Comparison of ENCODE assay signal across 26 cellular contexts in the genomic region with DNA sequence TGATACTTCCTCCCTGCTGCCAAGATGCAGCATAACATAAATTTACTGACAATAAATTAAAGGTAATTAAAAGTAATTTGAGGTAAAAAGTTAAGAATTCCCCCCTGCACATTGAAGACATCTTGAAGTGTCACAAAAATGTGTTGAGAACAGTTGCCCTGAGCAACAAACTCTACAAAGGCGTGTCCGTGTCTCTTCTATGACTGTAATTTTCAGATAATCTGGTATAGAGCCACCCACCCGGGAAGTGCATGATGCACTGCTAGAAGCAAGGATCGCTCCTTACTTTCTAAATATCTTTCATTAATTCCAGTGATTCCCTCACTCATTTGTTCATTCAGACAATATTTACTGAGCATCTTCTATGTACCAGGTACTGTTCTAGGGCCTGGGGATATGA. TPM values are rescaled to one million over a fixed set of nuclear protein-coding genes. Genes with fewer than 3 reads are reported as not detected.
"Had no signal": no experiment of that assay in that cellular context is flagged by ENCODE, and none has a peak within 500 bp of the region (broad histone marks: within the 10 kb centered on the region; RNA-seq: fewer than 3 reads in every experiment).

No MANE protein-coding gene starts in this region.

- H3K27ac ChIP-seq: colonic mucosa, epithelial cell of prostate, esophagus muscularis mucosa, gastrocnemius medialis, heart right ventricle, left lung, lower lobe of right lung had no signal

- ATAC-seq: effector memory CD8-positive, alpha-beta T cell; gastrocnemius medialis; heart right ventricle; left cardiac atrium; left lung; left ventricle myocardium superior; lower lobe of right lung; mucosa of descending colon had no signal

- H3K9me3 ChIP-seq: colonic mucosa, esophagus muscularis mucosa, gastrocnemius medialis, heart right ventricle, left lung, lower lobe of right lung, mucosa of descending colon had no signal

- FAIRE-seq: endometrium, islet of Langerhans, keratinocyte had no signal

- H3K27me3 ChIP-seq: colonic mucosa, esophagus muscularis mucosa, gastrocnemius medialis, heart right ventricle, left lung had no signal

- DNase-seq: colonic mucosa; cortex of kidney; effector CD8-positive, alpha-beta T cell; effector memory CD8-positive, alpha-beta T cell; endodermal cell; foreskin fibroblast; foreskin melanocyte; gastrocnemius medialis; heart right ventricle; hippocampal formation; left cardiac atrium; left lung; left ventricle myocardium superior; lower lobe of right lung; mesenchymal stem cell; mucosa of descending colon; naive B cell had no signal

- H3K36me3 ChIP-seq: colonic mucosa, esophagus muscularis mucosa, gastrocnemius medialis, heart right ventricle, left lung, lower lobe of right lung had no signal

- H3K4me3 ChIP-seq: colonic mucosa, esophagus muscularis mucosa, gastrocnemius medialis, heart right ventricle, left lung, lower lobe of right lung, mucosa of descending colon had no signal

- H3K4me1 ChIP-seq: colonic mucosa, esophagus muscularis mucosa, gastrocnemius medialis, heart right ventricle, left lung, lower lobe of right lung had no signal

RNA-seq across cellular contexts. Expression of a gene that starts 11.0 kb away (rescaled TPM):
- total RNA-seq: colonic mucosa, dermis microvascular lymphatic vessel endothelial cell, kidney epithelial cell, lung microvascular endothelial cell had no signal
- polyA plus RNA-seq: keratinocyte had no signal

RNA-seq across cellular contexts. Expression of a gene that starts 27.9 kb away (rescaled TPM):
- total RNA-seq: chondrocyte, colonic mucosa, dermis microvascular lymphatic vessel endothelial cell, kidney epithelial cell, left lung, left ventricle myocardium superior, lung microvascular endothelial cell had no signal
- polyA plus RNA-seq: keratinocyte had no signal
